ENCODE assay signal across 29 cellular contexts in genomic region chr1:54100500-54100899, GRCh38. TPM values are rescaled to one million over a fixed set of nuclear protein-coding genes. Genes with fewer than 3 reads are reported as not detected.
"Had no signal": no experiment of that assay in that cellular context is flagged by ENCODE, and none has a peak within 500 bp of the region (broad histone marks: within the 10 kb centered on the region; RNA-seq: fewer than 3 reads in every experiment).

No MANE protein-coding gene starts in this region.

- H3K27ac Mint-ChIP-seq: mesothelial cell of epicardium had no signal

- H3K36me3 ChIP-seq: gastrocnemius medialis had no signal

- FAIRE-seq: colon, islet of Langerhans, keratinocyte had no signal

- H3K9me3 ChIP-seq: esophagus squamous epithelium, gastrocnemius medialis, heart right ventricle, left lung, lower lobe of right lung, mucosa of descending colon had no signal

- ATAC-seq: esophagus mucosa, gastrocnemius medialis, heart right ventricle, left cardiac atrium, left lung, left ventricle myocardium superior, lower lobe of right lung, mucosa of descending colon had no signal

- H3K4me1 ChIP-seq: gastrocnemius medialis had no signal

- H3K4me3 ChIP-seq: coronary artery, dorsolateral prefrontal cortex, esophagus squamous epithelium, gastrocnemius medialis, heart right ventricle, left lung, lower lobe of right lung, mucosa of descending colon had no signal

- H3K4me3 Mint-ChIP-seq: mesothelial cell of epicardium had no signal

- H3K27ac ChIP-seq: coronary artery, dorsolateral prefrontal cortex, epithelial cell of prostate, esophagus squamous epithelium, gastrocnemius medialis, heart right ventricle, left lung, lower lobe of right lung had no signal

- H3K27me3 ChIP-seq: dorsolateral prefrontal cortex, esophagus squamous epithelium, gastrocnemius medialis, heart right ventricle, left lung had no signal

- DNase-seq: dermis blood vessel endothelial cell; dorsolateral prefrontal cortex; effector CD4-positive, alpha-beta T cell; effector memory CD4-positive, alpha-beta T cell; erythroblast; esophagus squamous epithelium; foreskin fibroblast; foreskin melanocyte; gastrocnemius medialis; glutamatergic neuron; head of caudate nucleus; heart right ventricle; hippocampal formation; left cardiac atrium; left lung; left ventricle myocardium superior; lower lobe of right lung; mesenchymal stem cell; mucosa of descending colon had no signal

RNA-seq across cellular contexts. Expression of gene CDCP2, which starts 52.3 kb away (rescaled TPM):
- total RNA-seq: esophagus mucosa, gastrocnemius medialis, glomerular endothelial cell, kidney epithelial cell, left cardiac atrium, left ventricle myocardium superior, lower lobe of right lung, mesothelial cell of epicardium, myocyte had no signal
- polyA plus RNA-seq: keratinocyte had no signal
